Comparison of ENCODE assay signal across 1 cellular context in the genomic region with DNA sequence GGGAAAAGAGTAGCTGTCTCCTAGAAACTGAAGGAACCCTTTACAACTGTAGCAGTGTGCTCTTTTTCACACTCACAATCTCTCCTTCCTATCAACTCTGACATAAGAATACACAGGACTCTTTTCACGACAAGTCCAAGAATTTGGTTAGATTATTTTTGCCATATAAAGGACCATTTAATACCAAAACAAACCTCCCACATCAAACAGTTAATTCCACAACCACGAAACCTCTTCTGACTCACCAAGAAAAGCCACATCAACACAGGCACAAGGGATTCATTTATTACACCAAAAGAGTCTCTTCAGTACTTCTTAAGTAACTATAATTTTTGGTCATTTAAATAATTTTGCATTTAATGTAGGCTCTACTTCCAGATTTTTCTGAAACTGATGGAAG.
TF ChIP-seq lines count a peak whose summit lies in the region.

No MANE protein-coding gene starts in this region.

TF ChIP-seq in GM23338, 12 proteins besides CTCF, POLR2A, EP300 and RAD21 (continued from another document):
- TF ChIP-seq, protein P1, sequence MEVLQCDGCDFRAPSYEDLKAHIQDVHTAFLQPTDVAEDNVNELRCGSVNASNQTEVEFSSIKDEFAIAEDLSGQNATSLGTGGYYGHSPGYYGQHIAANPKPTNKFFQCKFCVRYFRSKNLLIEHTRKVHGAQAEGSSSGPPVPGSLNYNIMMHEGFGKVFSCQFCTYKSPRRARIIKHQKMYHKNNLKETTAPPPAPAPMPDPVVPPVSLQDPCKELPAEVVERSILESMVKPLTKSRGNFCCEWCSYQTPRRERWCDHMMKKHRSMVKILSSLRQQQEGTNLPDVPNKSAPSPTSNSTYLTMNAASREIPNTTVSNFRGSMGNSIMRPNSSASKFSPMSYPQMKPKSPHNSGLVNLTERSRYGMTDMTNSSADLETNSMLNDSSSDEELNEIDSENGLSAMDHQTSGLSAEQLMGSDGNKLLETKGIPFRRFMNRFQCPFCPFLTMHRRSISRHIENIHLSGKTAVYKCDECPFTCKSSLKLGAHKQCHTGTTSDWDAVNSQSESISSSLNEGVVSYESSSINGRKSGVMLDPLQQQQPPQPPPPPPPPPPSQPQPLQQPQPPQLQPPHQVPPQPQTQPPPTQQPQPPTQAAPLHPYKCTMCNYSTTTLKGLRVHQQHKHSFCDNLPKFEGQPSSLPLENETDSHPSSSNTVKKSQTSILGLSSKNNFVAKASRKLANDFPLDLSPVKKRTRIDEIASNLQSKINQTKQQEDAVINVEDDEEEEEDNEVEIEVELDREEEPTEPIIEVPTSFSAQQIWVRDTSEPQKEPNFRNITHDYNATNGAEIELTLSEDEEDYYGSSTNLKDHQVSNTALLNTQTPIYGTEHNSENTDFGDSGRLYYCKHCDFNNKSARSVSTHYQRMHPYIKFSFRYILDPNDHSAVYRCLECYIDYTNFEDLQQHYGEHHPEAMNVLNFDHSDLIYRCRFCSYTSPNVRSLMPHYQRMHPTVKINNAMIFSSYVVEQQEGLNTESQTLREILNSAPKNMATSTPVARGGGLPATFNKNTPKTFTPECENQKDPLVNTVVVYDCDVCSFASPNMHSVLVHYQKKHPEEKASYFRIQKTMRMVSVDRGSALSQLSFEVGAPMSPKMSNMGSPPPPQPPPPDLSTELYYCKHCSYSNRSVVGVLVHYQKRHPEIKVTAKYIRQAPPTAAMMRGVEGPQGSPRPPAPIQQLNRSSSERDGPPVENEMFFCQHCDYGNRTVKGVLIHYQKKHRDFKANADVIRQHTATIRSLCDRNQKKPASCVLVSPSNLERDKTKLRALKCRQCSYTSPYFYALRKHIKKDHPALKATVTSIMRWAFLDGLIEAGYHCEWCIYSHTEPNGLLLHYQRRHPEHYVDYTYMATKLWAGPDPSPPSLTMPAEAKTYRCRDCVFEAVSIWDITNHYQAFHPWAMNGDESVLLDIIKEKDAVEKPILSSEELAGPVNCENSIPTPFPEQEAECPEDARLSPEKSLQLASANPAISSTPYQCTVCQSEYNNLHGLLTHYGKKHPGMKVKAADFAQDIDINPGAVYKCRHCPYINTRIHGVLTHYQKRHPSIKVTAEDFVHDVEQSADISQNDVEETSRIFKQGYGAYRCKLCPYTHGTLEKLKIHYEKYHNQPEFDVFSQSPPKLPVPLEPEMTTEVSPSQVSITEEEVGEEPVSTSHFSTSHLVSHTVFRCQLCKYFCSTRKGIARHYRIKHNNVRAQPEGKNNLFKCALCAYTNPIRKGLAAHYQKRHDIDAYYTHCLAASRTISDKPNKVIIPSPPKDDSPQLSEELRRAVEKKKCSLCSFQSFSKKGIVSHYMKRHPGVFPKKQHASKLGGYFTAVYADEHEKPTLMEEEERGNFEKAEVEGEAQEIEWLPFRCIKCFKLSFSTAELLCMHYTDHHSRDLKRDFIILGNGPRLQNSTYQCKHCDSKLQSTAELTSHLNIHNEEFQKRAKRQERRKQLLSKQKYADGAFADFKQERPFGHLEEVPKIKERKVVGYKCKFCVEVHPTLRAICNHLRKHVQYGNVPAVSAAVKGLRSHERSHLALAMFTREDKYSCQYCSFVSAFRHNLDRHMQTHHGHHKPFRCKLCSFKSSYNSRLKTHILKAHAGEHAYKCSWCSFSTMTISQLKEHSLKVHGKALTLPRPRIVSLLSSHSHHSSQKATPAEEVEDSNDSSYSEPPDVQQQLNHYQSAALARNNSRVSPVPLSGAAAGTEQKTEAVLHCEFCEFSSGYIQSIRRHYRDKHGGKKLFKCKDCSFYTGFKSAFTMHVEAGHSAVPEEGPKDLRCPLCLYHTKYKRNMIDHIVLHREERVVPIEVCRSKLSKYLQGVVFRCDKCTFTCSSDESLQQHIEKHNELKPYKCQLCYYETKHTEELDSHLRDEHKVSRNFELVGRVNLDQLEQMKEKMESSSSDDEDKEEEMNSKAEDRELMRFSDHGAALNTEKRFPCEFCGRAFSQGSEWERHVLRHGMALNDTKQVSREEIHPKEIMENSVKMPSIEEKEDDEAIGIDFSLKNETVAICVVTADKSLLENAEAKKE (CRISPR knock-in tag; IDR thresholded peaks at IDR 0.05) = no peak
- no peak for TF ChIP-seq POLR2AphosphoS5 (IDR thresholded peaks at IDR 0.05; ENCODE audit: low read depth)
